In genomic region chr22:49856343-49856742, GRCh38 we compare ENCODE assay signal across 1 cellular context.
TF ChIP-seq lines count a peak whose summit lies in the region.

No MANE protein-coding gene starts in this region.

TF ChIP-seq in H1, 55 proteins besides CTCF, POLR2A, EP300 and RAD21:
- TF ChIP-seq ASH2L (IDR thresholded peaks at IDR 0.05; ENCODE audit: low read length) (no peak), MAX (IDR thresholded peaks at IDR 0.05) (0 out of 2 replicates have a peak, but pooled peaks have one; percentile 12)
